In the genomic region with DNA sequence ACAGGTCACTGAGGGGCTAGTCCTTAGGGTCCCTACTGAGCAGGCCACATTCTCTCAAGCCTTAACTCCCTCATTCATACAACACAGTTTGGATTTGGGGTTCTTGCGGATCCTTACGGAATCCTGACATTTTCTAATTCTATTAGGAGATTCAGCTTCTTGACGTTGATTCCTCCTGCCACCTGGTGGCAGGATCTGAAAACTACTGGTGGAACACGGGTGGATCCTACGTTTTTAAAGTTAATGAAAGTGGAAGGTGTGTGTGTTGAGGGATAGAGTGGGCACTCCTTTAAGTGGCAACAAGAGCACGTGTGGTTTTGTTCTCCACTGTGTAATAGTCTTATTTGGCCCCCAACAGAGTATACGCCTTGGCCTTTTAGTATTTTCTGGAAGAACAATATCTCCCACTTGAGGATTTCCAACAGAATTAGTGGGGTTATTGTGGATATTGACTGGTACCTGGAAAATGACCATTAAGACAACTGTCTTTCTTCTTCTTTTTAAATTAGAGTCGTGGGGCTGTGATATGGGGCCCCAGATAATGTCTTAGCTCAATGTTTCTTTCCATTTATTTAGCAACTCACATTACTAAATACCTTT, we compare ENCODE assay signal across 8 cellular contexts. TPM values are rescaled to one million over a fixed set of nuclear protein-coding genes. Genes with fewer than 3 reads are reported as not detected.
DNase-seq lines count a peak whose midpoint lies in the region; ATAC-seq and TF ChIP-seq lines count a peak whose summit lies in the region.

No MANE protein-coding gene starts in this region.

- ATAC-seq in GM23338 (peak; percentile 58), activated B cell treated with CpG ODN at 0.5 μM for 24 hours (ENCODE audit: low read depth) (peak; percentile 42), left lung (peak; percentile 90), HG03159 (IDR thresholded peaks at IDR 0.05; ENCODE audit: unreplicated experiment) (no peak)

- POLR2A ChIA-PET in CD8-positive, alpha-beta memory T cell (lab: Charles Lee), result no interaction called here
- POLR2A ChIA-PET in activated B cell treated with CpG ODN at 0.5 μM for 24 hours (lab: Charles Lee), result interaction anchor here (0.6 kb wide), 1 partner anchor 1070 kb away, joined by 5 read pairs; no protein-coding TSS in a partner anchor

- no peaks in the 10 kb centered on the region for H3K9me3 ChIP-seq in CD8-positive, alpha-beta memory T cell (ENCODE audit: low read length)
- H3K9me3 ChIP-seq in left lung, result no peaks in the 10 kb centered on the region

- H3K4me1 ChIP-seq in CD8-positive, alpha-beta memory T cell (ENCODE audit: insufficient read depth, low read length), result no peaks in the 10 kb centered on the region
- no peaks in the 10 kb centered on the region for H3K4me1 ChIP-seq in GM23338 (ENCODE audit: insufficient read depth)
- peaks cover 0 to 12% of the 10 kb centered on the region in 2 donors for H3K4me1 ChIP-seq in left lung

- no peaks in the 10 kb centered on the region for H3K9me3 Mint-ChIP-seq in CD8-positive, alpha-beta memory T cell
- H3K9me3 Mint-ChIP-seq in GM23338 (no peaks in the 10 kb centered on the region), activated B cell treated with CpG ODN at 0.5 μM for 24 hours (no peaks in the 10 kb centered on the region), chondrocyte (ENCODE audit: low read depth) (no peaks in the 10 kb centered on the region)

- H4K20me1 ChIP-seq in GM23338 (replicated peaks; ENCODE audit: insufficient read depth), result no peaks in the 10 kb centered on the region

- no peaks in the 10 kb centered on the region for H3K9me2 ChIP-seq in GM23338 (ENCODE audit: insufficient read depth)

- H3K4me1 Mint-ChIP-seq in CD8-positive, alpha-beta memory T cell, result peaks cover 0 to 6% (median 0%) of the 10 kb centered on the region in 3 donors
- no peaks in the 10 kb centered on the region for H3K4me1 Mint-ChIP-seq in GM23338
- H3K4me1 Mint-ChIP-seq in activated B cell treated with CpG ODN at 0.5 μM for 24 hours, result no peaks in the 10 kb centered on the region
- peaks cover 4% of the 10 kb centered on the region for H3K4me1 Mint-ChIP-seq in chondrocyte (ENCODE audit: low read depth)

- peak; percentile 78 to 90 for TF ChIP-seq CTCF in GM23338 (conservative IDR thresholded peaks at IDR 0.05; ENCODE audit: low read depth in 2 of 2)
- TF ChIP-seq CTCF in activated B cell treated with CpG ODN at 0.5 μM for 24 hours (IDR thresholded peaks at IDR 0.05), result no peak
- peak; percentile 96 for TF ChIP-seq CTCF in chondrocyte (IDR thresholded peaks at IDR 0.05)
- peak; percentile 82 to 86 for TF ChIP-seq CTCF in left lung (IDR thresholded peaks at IDR 0.05)

- no peaks in the 10 kb centered on the region for H3F3A ChIP-seq in GM23338 (replicated peaks; ENCODE audit: low read depth)

- no peak overlapping the region for H3K27ac Mint-ChIP-seq in CD8-positive, alpha-beta memory T cell
- no peak overlapping the region for H3K27ac Mint-ChIP-seq in GM23338
- no peak overlapping the region for H3K27ac Mint-ChIP-seq in activated B cell treated with CpG ODN at 0.5 μM for 24 hours
- no peak overlapping the region for H3K27ac Mint-ChIP-seq in chondrocyte (ENCODE audit: unreplicated experiment)

- H3K27ac ChIP-seq in CD8-positive, alpha-beta memory T cell (ENCODE audit: low read depth, low read length), result no peak overlapping the region
- H3K27ac ChIP-seq in GM23338 (ENCODE audit: low read depth), result no peak overlapping the region
- H3K27ac ChIP-seq in left lung, result no peak overlapping the region

- no peaks in the 10 kb centered on the region for H3K27me3 Mint-ChIP-seq in CD8-positive, alpha-beta memory T cell
- H3K27me3 Mint-ChIP-seq in GM23338 (ENCODE audit: insufficient read depth, low read depth, poor library complexity) (peaks cover 3% of the 10 kb centered on the region), activated B cell treated with CpG ODN at 0.5 μM for 24 hours (peaks cover 2% of the 10 kb centered on the region), chondrocyte (ENCODE audit: low read depth) (no peaks in the 10 kb centered on the region)

- H3K36me3 Mint-ChIP-seq in CD8-positive, alpha-beta memory T cell, result no peaks in the 10 kb centered on the region
- H3K36me3 Mint-ChIP-seq in GM23338 (ENCODE audit: low read depth) (no peaks in the 10 kb centered on the region), activated B cell treated with CpG ODN at 0.5 μM for 24 hours (ENCODE audit: low read depth) (no peaks in the 10 kb centered on the region), chondrocyte (ENCODE audit: low read depth) (no peaks in the 10 kb centered on the region)

- CTCF ChIA-PET in CD8-positive, alpha-beta memory T cell (lab: Charles Lee), result interaction anchor here (0.9 to 2.4 kb wide), 8 partner anchors 9 to 378 kb away, joined by 3 to 8 read pairs (median 4); no protein-coding TSS in a partner anchor
- CTCF ChIA-PET in activated B cell treated with CpG ODN at 0.5 μM for 24 hours (lab: Charles Lee), result interaction anchor here (1.0 to 3.4 kb wide), 7 partner anchors 21 to 379 kb away, joined by 3 to 14 read pairs (median 4); no protein-coding TSS in a partner anchor

- intact Hi-C loops in activated B cell treated with CpG ODN at 0.5 μM for 24 hours (cut with micrococcal nuclease) (loop anchor here (1.0 to 10.0 kb wide), 4 partner anchors 54 to 481 kb away; no protein-coding TSS in a partner anchor), left lung (cut with DNase I) (no loop called here)

- no peaks in the 10 kb centered on the region for H3K27me3 ChIP-seq in CD8-positive, alpha-beta memory T cell (ENCODE audit: insufficient read depth, low read length, poor library complexity, severe bottlenecking)
- no peaks in the 10 kb centered on the region for H3K27me3 ChIP-seq in GM23338 (ENCODE audit: insufficient read depth)
- H3K27me3 ChIP-seq in left lung, result no peaks in the 10 kb centered on the region

- H3K36me3 ChIP-seq in CD8-positive, alpha-beta memory T cell (ENCODE audit: insufficient read depth, low read length), result no peaks in the 10 kb centered on the region
- H3K36me3 ChIP-seq in GM23338 (ENCODE audit: insufficient read depth) (no peaks in the 10 kb centered on the region), left lung (no peaks in the 10 kb centered on the region)

- no peak overlapping the region for H3K4me2 ChIP-seq in GM23338

- no peak overlapping the region for H2AFZ ChIP-seq in GM23338

- H3K4me3 Mint-ChIP-seq in CD8-positive, alpha-beta memory T cell, result no peak overlapping the region
- H3K4me3 Mint-ChIP-seq in GM23338 (no peak overlapping the region), activated B cell treated with CpG ODN at 0.5 μM for 24 hours (no peak overlapping the region), chondrocyte (ENCODE audit: unreplicated experiment) (no peak overlapping the region)

- H3K79me2 ChIP-seq in GM23338 (replicated peaks; ENCODE audit: insufficient read depth), result no peaks in the 10 kb centered on the region

- H3K4me3 ChIP-seq in CD8-positive, alpha-beta memory T cell (ENCODE audit: low read length), result no peak overlapping the region
- no peak overlapping the region for H3K4me3 ChIP-seq in GM23338
- no peak overlapping the region for H3K4me3 ChIP-seq in left lung

- peak; percentile 7 to 65 (median 24) for DNase-seq in CD8-positive, alpha-beta memory T cell
- peak; percentile 73 for DNase-seq in GM23338 (ENCODE audit: low spot score)
- DNase-seq in NCI-H2081 treated with DMSO at 0.1 percent for 48 hours (lab: John Stamatoyannopoulos, UW), result peak; percentile 6
- DNase-seq in activated B cell treated with CpG ODN at 0.5 μM for 24 hours, result peak; percentile 22
- DNase-seq in chondrocyte (ENCODE audit: low spot score), result no peak
- DNase-seq in left lung, result peak in 1 of 2 donors; percentile 37
- peak; percentile 10 to 36 (median 13) for DNase-seq in stimulated activated CD4-positive, alpha-beta T cell treated with anti-CD3 and anti-CD28 coated beads, TNF-alpha, amount 100 ng/mL, for 1 hour (ENCODE audit: low read depth in 3 of 3, low spot score in 1 of 3)

TF ChIP-seq in GM23338, 12 proteins besides CTCF, POLR2A, EP300 and RAD21 (continues in another document):
- no peak for TF ChIP-seq EZH2 (IDR thresholded peaks at IDR 0.05; ENCODE audit: low read depth, unreplicated experiment)
- no peak for TF ChIP-seq POLR2AphosphoS5 (IDR thresholded peaks at IDR 0.05; ENCODE audit: low read depth)
- TF ChIP-seq, protein P1, sequence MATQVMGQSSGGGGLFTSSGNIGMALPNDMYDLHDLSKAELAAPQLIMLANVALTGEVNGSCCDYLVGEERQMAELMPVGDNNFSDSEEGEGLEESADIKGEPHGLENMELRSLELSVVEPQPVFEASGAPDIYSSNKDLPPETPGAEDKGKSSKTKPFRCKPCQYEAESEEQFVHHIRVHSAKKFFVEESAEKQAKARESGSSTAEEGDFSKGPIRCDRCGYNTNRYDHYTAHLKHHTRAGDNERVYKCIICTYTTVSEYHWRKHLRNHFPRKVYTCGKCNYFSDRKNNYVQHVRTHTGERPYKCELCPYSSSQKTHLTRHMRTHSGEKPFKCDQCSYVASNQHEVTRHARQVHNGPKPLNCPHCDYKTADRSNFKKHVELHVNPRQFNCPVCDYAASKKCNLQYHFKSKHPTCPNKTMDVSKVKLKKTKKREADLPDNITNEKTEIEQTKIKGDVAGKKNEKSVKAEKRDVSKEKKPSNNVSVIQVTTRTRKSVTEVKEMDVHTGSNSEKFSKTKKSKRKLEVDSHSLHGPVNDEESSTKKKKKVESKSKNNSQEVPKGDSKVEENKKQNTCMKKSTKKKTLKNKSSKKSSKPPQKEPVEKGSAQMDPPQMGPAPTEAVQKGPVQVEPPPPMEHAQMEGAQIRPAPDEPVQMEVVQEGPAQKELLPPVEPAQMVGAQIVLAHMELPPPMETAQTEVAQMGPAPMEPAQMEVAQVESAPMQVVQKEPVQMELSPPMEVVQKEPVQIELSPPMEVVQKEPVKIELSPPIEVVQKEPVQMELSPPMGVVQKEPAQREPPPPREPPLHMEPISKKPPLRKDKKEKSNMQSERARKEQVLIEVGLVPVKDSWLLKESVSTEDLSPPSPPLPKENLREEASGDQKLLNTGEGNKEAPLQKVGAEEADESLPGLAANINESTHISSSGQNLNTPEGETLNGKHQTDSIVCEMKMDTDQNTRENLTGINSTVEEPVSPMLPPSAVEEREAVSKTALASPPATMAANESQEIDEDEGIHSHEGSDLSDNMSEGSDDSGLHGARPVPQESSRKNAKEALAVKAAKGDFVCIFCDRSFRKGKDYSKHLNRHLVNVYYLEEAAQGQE (IDR thresholded peaks at IDR 0.05; ENCODE audit: unreplicated experiment), result no peak
- no peak for TF ChIP-seq EZH2phosphoT487 (IDR thresholded peaks at IDR 0.05; ENCODE audit: unreplicated experiment)

RNA-seq across cellular contexts. Expression of a gene that starts 25.2 kb away (rescaled TPM):
- 1 to 10 TPM; 1.0 to 1.2 TPM for total RNA-seq in CD8-positive, alpha-beta memory T cell
- polyA plus RNA-seq in CD8-positive, alpha-beta memory T cell, result not detected
- not detected in 2 replicates for total RNA-seq in GM23338 (2014; rRNA removed; shearing (Covaris generic))
- not detected in 2 replicates for polyA plus RNA-seq in GM23338 (2016; fragmentation: Nextera tagmentation; extraction: Ambion mirVana)
- not detected in 2 replicates for total RNA-seq in activated B cell treated with CpG ODN at 0.5 μM for 24 hours
- total RNA-seq in chondrocyte, result 0.15 to 0.35 TPM in 2 of 3 replicates, not detected in the other
- 1 to 10 TPM; 1.2 to 1.5 TPM for total RNA-seq in left lung
